11 cellular contexts compared by ENCODE assay signal in the genomic region with DNA sequence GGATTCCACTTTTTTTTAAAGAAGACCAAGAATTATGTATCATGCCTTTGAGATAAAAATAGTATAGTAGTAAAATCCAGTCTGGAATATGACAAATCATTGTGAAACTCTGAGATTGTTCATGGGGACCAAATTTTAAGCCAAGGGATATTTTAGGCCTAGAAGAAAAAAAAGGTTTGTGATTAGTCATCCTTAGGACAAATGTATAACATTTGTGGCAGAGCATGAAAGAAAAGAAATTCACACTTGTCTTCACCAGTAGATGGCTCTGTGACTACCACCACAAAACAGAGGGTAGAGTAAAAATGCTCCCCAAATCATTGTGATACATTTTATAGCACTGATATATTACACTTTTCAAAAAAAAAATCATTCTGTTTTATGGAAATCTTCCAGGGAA.
DNase-seq lines count a peak whose midpoint lies in the region; ATAC-seq and TF ChIP-seq lines count a peak whose summit lies in the region.
"Had no signal": no experiment of that assay in that cellular context is flagged by ENCODE, and none has a peak within 500 bp of the region (broad histone marks: within the 10 kb centered on the region; RNA-seq: fewer than 3 reads in every experiment).

No MANE protein-coding gene starts in this region.

- ATAC-seq in GM19324 (IDR thresholded peaks at IDR 0.05; ENCODE audit: low FRiP score, unreplicated experiment): no peak

- no peak overlapping the region for H3K4me3 ChIP-seq in NB4 (ENCODE audit: low read depth, low read length)
- no peak overlapping the region for H3K4me3 ChIP-seq in retinal pigment epithelial cell (ENCODE audit: low read length)
- H3K4me3 ChIP-seq: right atrium auricular region had no signal

- DNase-seq in NCI-H748 (lab: John Stamatoyannopoulos, UW; ENCODE audit: unreplicated experiment): peak; percentile 18
- no peak for DNase-seq in NCI-H748 treated with DMSO at 0.1 percent for 48 hours (lab: John Stamatoyannopoulos, UW)
- DNase-seq in NB4 (ENCODE audit: low read depth): peak; percentile 4
- DNase-seq in dedifferentiated amniotic fluid mesenchymal stem cell (ENCODE audit: extremely low spot score): peak; percentile 79
- DNase-seq in retinal pigment epithelial cell (ENCODE audit: low read depth): no peak
- DNase-seq in 8988T: no peak
- DNase-seq in occipital lobe (lab: John Stamatoyannopoulos, UW): no peak
- DNase-seq: CD4-positive, alpha-beta memory T cell; effector CD8-positive, alpha-beta T cell had no signal

- TF ChIP-seq POLR2A in NB4 (IDR thresholded peaks at IDR 0.05; ENCODE audit: extremely low read depth, insufficient read length): no peak

- TF ChIP-seq CTCF in NB4 (IDR thresholded peaks at IDR 0.05; ENCODE audit: low read depth, low read length): peak; percentile 5
- peak; percentile 61 for TF ChIP-seq CTCF in retinal pigment epithelial cell (conservative IDR thresholded peaks at IDR 0.05; ENCODE audit: low read depth, low read length)

Comparison
In these comparisons a context has a peak if more than half of its experiments do, and no peak if none do; other contexts are left out.
1. DNase-seq: peak in NCI-H748 (single experiment), NB4 (single experiment) and dedifferentiated amniotic fluid mesenchymal stem cell (single experiment); none in NCI-H748 treated with DMSO at 0.1 percent for 48 hours (single experiment), retinal pigment epithelial cell (single experiment), 8988T (single experiment) and occipital lobe (single experiment).